11 cellular contexts compared by ENCODE assay signal in genomic region chr5:116681334-116682013, GRCh38.
DNase-seq lines count a peak whose midpoint lies in the region; ATAC-seq and TF ChIP-seq lines count a peak whose summit lies in the region.
"Had no signal": no experiment of that assay in that cellular context is flagged by ENCODE, and none has a peak within 500 bp of the region (broad histone marks: within the 10 kb centered on the region; RNA-seq: fewer than 3 reads in every experiment).

No MANE protein-coding gene starts in this region.

- TF ChIP-seq POLR2A in breast epithelium (IDR thresholded peaks at IDR 0.05) (no peak), ovary (IDR thresholded peaks at IDR 0.05) (no peak)

- peak overlapping the region in 1 of 3 donors; percentile 35 for H3K4me3 ChIP-seq in breast epithelium
- H3K4me3 ChIP-seq in mammary epithelial cell (replicated peaks in 1 of 3; ENCODE audit: insufficient read depth in 1 of 3, low read depth in 2 of 3, low read length in 3 of 3) = no peak overlapping the region
- H3K4me3 ChIP-seq in ovary = no peak overlapping the region
- H3K4me3 ChIP-seq: esophagus muscularis mucosa had no signal

- whole genome bisulfite sequencing in mammary epithelial cell (ENCODE audit: low coverage, missing lambda C conversion rate) = 79% methylated on average over 7 of the region's 7 CpGs
- 75 to 88% (median 87%) methylated on average over 7 of the region's 7 CpGs for WGBS in ovary, 3 donors

- H3K9ac ChIP-seq in mammary epithelial cell (ENCODE audit: insufficient read depth, low read length) = no peak overlapping the region

- H4K20me1 ChIP-seq in mammary epithelial cell (ENCODE audit: insufficient read depth, low read length) = no peaks in the 10 kb centered on the region

- H3K9me3 ChIP-seq in breast epithelium = no peaks in the 10 kb centered on the region
- no peaks in the 10 kb centered on the region for H3K9me3 ChIP-seq in mammary epithelial cell (replicated peaks; ENCODE audit: insufficient read depth, low read length)
- H3K9me3 ChIP-seq in ovary = no peaks in the 10 kb centered on the region
- H3K9me3 ChIP-seq: esophagus muscularis mucosa had no signal

- intact Hi-C loops in breast epithelium (cut with DNase I; ENCODE audit: low total_unique reads) = no loop called here
- intact Hi-C loops in mammary epithelial cell (cut with micrococcal nuclease) = no loop called here
- intact Hi-C loops in MCF 10A (cut with micrococcal nuclease) = no loop called here
- intact Hi-C loops in ovary (cut with DNase I) = no loop called here

- CTCF ChIA-PET in mammary epithelial cell (lab: Charles Lee; ENCODE audit: low non-redundant PET) = no interaction called here
- CTCF ChIA-PET in MCF 10A (lab: Yijun Ruan, JAX) = no interaction called here

- BruUV-seq in mammary epithelial cell (replicated peaks; lab: Mats Ljungman, UMichigan) (no TSS peak), MCF 10A (replicated peaks; lab: Mats Ljungman, UMichigan) (no TSS peak)

- no peak overlapping the region for H3K4me2 ChIP-seq in mammary epithelial cell (ENCODE audit: insufficient read depth, low read depth, low read length)

- in situ Hi-C loops in mammary epithelial cell (cut with MboI; ENCODE audit: low sequenced_read_pairs in 2 of 2) = no loop called here

- H3K4me1 ChIP-seq in breast epithelium (no peaks in the 10 kb centered on the region), mammary epithelial cell (ENCODE audit: insufficient read depth, low read length) (no peaks in the 10 kb centered on the region), ovary (ENCODE audit: insufficient read depth) (no peaks in the 10 kb centered on the region)
- H3K4me1 ChIP-seq: esophagus muscularis mucosa had no signal

- peak; percentile 96 for ATAC-seq in HG02678 (IDR thresholded peaks at IDR 0.05; ENCODE audit: unreplicated experiment)
- ATAC-seq in HG03469 (IDR thresholded peaks at IDR 0.05; ENCODE audit: unreplicated experiment) = peak; percentile 95

- H3K27me3 ChIP-seq in breast epithelium (no peaks in the 10 kb centered on the region), mammary epithelial cell (ENCODE audit: insufficient read depth, low read length) (no peaks in the 10 kb centered on the region), ovary (no peaks in the 10 kb centered on the region)
- H3K27me3 ChIP-seq: esophagus muscularis mucosa had no signal

- H2AFZ ChIP-seq in mammary epithelial cell (ENCODE audit: low read depth, low read length) = no peak overlapping the region

- no peaks in the 10 kb centered on the region for H3K27me3 Mint-ChIP-seq in MCF 10A (ENCODE audit: insufficient read depth, unreplicated experiment)

- no peak overlapping the region for H3K27ac Mint-ChIP-seq in MCF 10A (ENCODE audit: low read depth, unreplicated experiment)

- no peak overlapping the region for H3K4me3 Mint-ChIP-seq in MCF 10A (ENCODE audit: unreplicated experiment)

- peaks cover 8% of the 10 kb centered on the region for H3K9me3 Mint-ChIP-seq in MCF 10A (ENCODE audit: unreplicated experiment)

- POLR2A ChIA-PET in MCF 10A (lab: Yijun Ruan, JAX) = no interaction called here

- no peaks in the 10 kb centered on the region for H3K36me3 Mint-ChIP-seq in MCF 10A (ENCODE audit: insufficient read depth, unreplicated experiment)

- no peak for TF ChIP-seq CTCF in breast epithelium (IDR thresholded peaks at IDR 0.05)
- no peak for TF ChIP-seq CTCF in mammary epithelial cell (conservative IDR thresholded peaks at IDR 0.05 in 1 of 2, IDR thresholded peaks at IDR 0.05 in 1 of 2; ENCODE audit: extremely low read depth in 1 of 2, insufficient read depth in 1 of 2, low read depth in 1 of 2, low read length in 2 of 2)
- TF ChIP-seq CTCF in MCF 10A (IDR thresholded peaks at IDR 0.05; ENCODE audit: unreplicated experiment) = no peak
- TF ChIP-seq CTCF in ovary (IDR thresholded peaks at IDR 0.05) = no peak

- TF ChIP-seq EP300 in ovary (IDR thresholded peaks at IDR 0.05) = no peak

- H3K27ac ChIP-seq in breast epithelium (peak overlapping the region; percentile 9 to 55), mammary epithelial cell (ENCODE audit: insufficient read depth, low read depth, low read length) (no peak overlapping the region), ovary (no peak overlapping the region)
- H3K27ac ChIP-seq: esophagus muscularis mucosa had no signal

- H3K4me1 Mint-ChIP-seq in MCF 10A (ENCODE audit: insufficient read depth, unreplicated experiment) = no peaks in the 10 kb centered on the region

- dilution Hi-C loops in mammary epithelial cell (cut with HindIII; ENCODE audit: low sequenced_read_pairs) = no loop called here

- DNase-seq in breast epithelium (ENCODE audit: low spot score in 2 of 2) (no peak), mammary epithelial cell (no peak), NCI-H748 (lab: John Stamatoyannopoulos, UW; ENCODE audit: unreplicated experiment) (no peak), MCF 10A (ENCODE audit: unreplicated experiment) (no peak), ovary (no peak), NCI-H345 treated with DMSO at 0.1 percent for 48 hours (lab: John Stamatoyannopoulos, UW; ENCODE audit: unreplicated experiment) (no peak)
- DNase-seq: EL, NCI-H2081 treated with DMSO at 0.1 percent for 48 hours had no signal

- no peaks in the 10 kb centered on the region for H3K79me2 ChIP-seq in mammary epithelial cell (ENCODE audit: insufficient read depth, low read length)

- H3K36me3 ChIP-seq in breast epithelium (no peaks in the 10 kb centered on the region), mammary epithelial cell (ENCODE audit: insufficient read depth, low read length) (no peaks in the 10 kb centered on the region), ovary (no peaks in the 10 kb centered on the region)
- H3K36me3 ChIP-seq: esophagus muscularis mucosa had no signal

Comparison
In these comparisons a context has a peak if more than half of its experiments do, and no peak if none do; other contexts are left out.
1. H3K27ac ChIP-seq: peak in breast epithelium (2 of 2); none in mammary epithelial cell (single experiment) and ovary (0 of 2).